ENCODE assay signal across 24 cellular contexts in genomic region chr6:40923860-40924259, GRCh38.
"Had no signal": no experiment of that assay in that cellular context is flagged by ENCODE, and none has a peak within 500 bp of the region (broad histone marks: within the 10 kb centered on the region; RNA-seq: fewer than 3 reads in every experiment).

No MANE protein-coding gene starts in this region.

- H3K4me2 ChIP-seq: hepatocyte, smooth muscle cell had no signal

- H2AFZ ChIP-seq: hepatocyte had no signal

- H3K27ac ChIP-seq: hepatocyte, left ventricle myocardium inferior, pancreas, prostate gland, suprapubic skin, thoracic aorta, tibial artery, upper lobe of right lung had no signal

- H3K4me3 ChIP-seq: hepatocyte, left ventricle myocardium inferior, lung, mucosa of descending colon, pancreas, prostate gland, smooth muscle cell, suprapubic skin, thoracic aorta, tibial artery, upper lobe of right lung had no signal

- H3K4me1 ChIP-seq: pancreas, prostate gland, suprapubic skin, tibial artery, upper lobe of right lung had no signal

- DNase-seq: islet precursor cell; left ventricle myocardium inferior; midbrain; mucosa of descending colon; naive thymus-derived CD8-positive, alpha-beta T cell; nucleus accumbens; pancreas; posterior cingulate gyrus; retina; right cardiac atrium; stimulated activated CD4-positive, alpha-beta T cell treated with anti-CD3 and anti-CD28 coated beads, Interleukin-15, amount 100 ng/mL, for 24 hours; stimulated activated CD4-positive, alpha-beta T cell treated with anti-CD3 and anti-CD28 coated beads, Interleukin-2, amount 100 ng/mL, for 24 hours; stimulated activated CD4-positive, alpha-beta T cell treated with anti-CD3 and anti-CD28 coated beads, Interleukin-4, amount 100 ng/mL, for 1 hour; stimulated activated naive B cell treated with anti-CD40 and anti-IgM and Interleukin-4, amounts not matched to agents 10 μg/mL and 1 μg/mL and 100 μg/mL, for 72 hours; tibial artery; trophoblast cell; upper lobe of right lung had no signal

- H3K27me3 ChIP-seq: hepatocyte, pancreas, tibial artery had no signal

- H3K79me2 ChIP-seq: hepatocyte had no signal

- H3K36me3 ChIP-seq: left ventricle myocardium inferior, pancreas, prostate gland, suprapubic skin, thoracic aorta, tibial artery, upper lobe of right lung had no signal

- H3K9me3 ChIP-seq: left ventricle myocardium inferior, mucosa of descending colon, pancreas, prostate gland, suprapubic skin, thoracic aorta, tibial artery, upper lobe of right lung had no signal

- ATAC-seq: mucosa of descending colon; naive thymus-derived CD8-positive, alpha-beta T cell; pancreas; sciatic nerve; stimulated activated naive B cell treated with anti-CD40 and anti-IgM and Interleukin-4, amounts not matched to agents 10 μg/mL and 1 μg/mL and 100 μg/mL, for 72 hours; upper lobe of right lung had no signal
